ENCODE assay signal across 33 cellular contexts in the genomic region with DNA sequence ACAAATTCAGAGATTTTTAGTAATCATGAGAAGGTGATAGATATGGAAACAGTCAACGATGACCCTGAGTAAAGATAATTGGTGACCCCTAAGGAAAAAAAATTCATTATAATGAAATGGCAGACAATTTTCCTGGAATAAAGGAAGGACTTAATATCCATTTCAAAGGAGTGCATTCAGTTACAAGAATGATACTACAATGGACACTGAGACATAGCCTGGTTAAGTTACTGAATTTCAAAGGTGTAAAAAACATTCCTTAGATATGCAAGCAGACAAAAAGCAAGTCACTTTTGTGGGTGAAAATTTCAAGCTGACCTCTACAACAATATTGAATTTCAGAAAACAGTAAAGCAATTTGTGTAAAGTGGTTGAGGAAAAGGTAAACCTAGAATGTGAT.
"Had no signal": no experiment of that assay in that cellular context is flagged by ENCODE, and none has a peak within 500 bp of the region (broad histone marks: within the 10 kb centered on the region; RNA-seq: fewer than 3 reads in every experiment).

No MANE protein-coding gene starts in this region.

- DNase-seq: Karpas-422, Kasumi-1, MG63, MM.1S, MV-4-11, NCI-H1048, NCI-H1092, NCI-H1092 treated with DMSO at 0.1 percent for 48 hours, NCI-H1105, NCI-H1105 treated with DMSO at 0.1 percent for 48 hours, NCI-H1417, NCI-H1417 treated with DMSO at 0.1 percent for 48 hours, NCI-H1436, NCI-H1436 treated with DMSO at 0.1 percent for 48 hours, NCI-H146, NCI-H1694, NCI-H1694 treated with DMSO at 0.1 percent for 48 hours, NCI-H187, NCI-H187 treated with DMSO at 0.1 percent for 48 hours, NCI-H1930, NCI-H2029, NCI-H2029 treated with DMSO at 0.1 percent for 48 hours, NCI-H2081, NCI-H2081 treated with DMSO at 0.1 percent for 48 hours, NCI-H2107, NCI-H2171, NCI-H2171 treated with DMSO at 0.1 percent for 48 hours, NCI-H2227 treated with DMSO at 0.1 percent for 48 hours, NCI-H226, NCI-H345, NCI-H446, NCI-H446 treated with DMSO at 0.1 percent for 48 hours, NCI-H510A had no signal
